Comparison of ENCODE assay signal across 8 cellular contexts in genomic region chr4:37826282-37827029, GRCh38. TPM values are rescaled to one million over a fixed set of nuclear protein-coding genes. Genes with fewer than 3 reads are reported as not detected.
A peak's percentile ranks its signal among the peaks of the same experiment; 100 is the strongest.
DNase-seq lines count a peak whose midpoint lies in the region; ATAC-seq and TF ChIP-seq lines count a peak whose summit lies in the region.

TSS of gene PGM2 (plus strand) at chr4:37826686. CDS start at chr4:37826733, 47 bp downstream.

- H3K27ac ChIP-seq in coronary artery: peak within 1 kb of the TSS; percentile 82 to 86

- no peak for TF ChIP-seq CTCF in coronary artery (IDR thresholded peaks at IDR 0.05)

- ATAC-seq in GM19035 (IDR thresholded peaks at IDR 0.05; ENCODE audit: unreplicated experiment): peak; percentile 96
- ATAC-seq in HG03342 (IDR thresholded peaks at IDR 0.05; ENCODE audit: unreplicated experiment): peak; percentile 97
- ATAC-seq in left lobe of liver: peak; percentile 95

- DNase-seq in AML-193 (lab: John Stamatoyannopoulos, UW): peak; percentile 81 to 82
- DNase-seq in NCI-H460 (ENCODE audit: extremely low read depth, low read depth): peak; percentile 67
- DNase-seq in activated CD4-positive, alpha-beta T cell treated with anti-CD3 and anti-CD28 coated beads for 48 hours: peak; percentile 92
- peak; percentile 91 for DNase-seq in coronary artery (ENCODE audit: low spot score)
- peak; percentile 91 for DNase-seq in left lobe of liver (ENCODE audit: low spot score)
- DNase-seq in stimulated activated CD4-positive, alpha-beta T cell treated with anti-CD3 and anti-CD28 coated beads, Interleukin-2, amount 100 ng/mL, for 48 hours: peak; percentile 86 to 87

- H3K4me3 ChIP-seq in coronary artery: peak within 1 kb of the TSS; percentile 81

RNA-seq across cellular contexts. Expression of gene PGM2, which starts in this region (rescaled TPM):
- 27.8 and 30.3 TPM in 2 replicates for total RNA-seq in NCI-H460 (2014; rRNA removed; shearing (Covaris generic))
- 32.6 and 44.0 TPM in 2 replicates for polyA plus RNA-seq in NCI-H460 (2014; cell fraction: nucleus; rRNA removed)
- total RNA-seq in left lobe of liver: 6.2 TPM

Comparison
In these comparisons a context has a peak if more than half of its experiments do, and no peak if none do; other contexts are left out.
1. Peak in every context shown above with its lines: DNase-seq, ATAC-seq, H3K4me3 ChIP-seq and H3K27ac ChIP-seq.